ENCODE assay signal across 8 cellular contexts in genomic region chr19:36837525-36837901, GRCh38. TPM values are rescaled to one million over a fixed set of nuclear protein-coding genes. Genes with fewer than 3 reads are reported as not detected.
DNase-seq lines count a peak whose midpoint lies in the region; ATAC-seq and TF ChIP-seq lines count a peak whose summit lies in the region.

No MANE protein-coding gene starts in this region.

- TF ChIP-seq CTCF in cardiac muscle cell (IDR thresholded peaks at IDR 0.05; ENCODE audit: low read depth, low read length) (no peak), choroid plexus epithelial cell (conservative IDR thresholded peaks at IDR 0.05; ENCODE audit: low read depth, low read length) (no peak), uterus (IDR thresholded peaks at IDR 0.05) (no peak)

- intact Hi-C loops in left cardiac atrium (cut with DNase I), result loop anchor here in 1 of 2 donors (10.0 kb wide), 1 partner anchor 77 kb away; the partner anchor contains the start of genes ZNF568 and ZNF829
- intact Hi-C loops in uterus (cut with DNase I; ENCODE audit: low total_unique reads), result no loop called here

- H3K36me3 ChIP-seq in cardiac muscle cell, result no peaks in the 10 kb centered on the region
- no peaks in the 10 kb centered on the region for H3K36me3 ChIP-seq in uterus

- H3K27me3 ChIP-seq in cardiac muscle cell (no peaks in the 10 kb centered on the region), uterus (no peaks in the 10 kb centered on the region)

- peak overlapping the region; percentile 79 for H3K4me3 ChIP-seq in cardiac muscle cell
- peak overlapping the region; percentile 68 for H3K4me3 ChIP-seq in choroid plexus epithelial cell (ENCODE audit: low read depth, low read length)
- peak overlapping the region; percentile 66 to 79 for H3K4me3 ChIP-seq in uterus

- no peaks in the 10 kb centered on the region for H3K9me3 ChIP-seq in cardiac muscle cell (ENCODE audit: low read depth)
- H3K9me3 ChIP-seq in uterus, result peaks cover under 1 to 22% of the 10 kb centered on the region in 2 donors

- TF ChIP-seq POLR2A in uterus (IDR thresholded peaks at IDR 0.05), result no peak

- ATAC-seq in left cardiac atrium, result no peak
- ATAC-seq in HG02870 (IDR thresholded peaks at IDR 0.05; ENCODE audit: unreplicated experiment), result no peak

- no peaks in the 10 kb centered on the region for H3K4me1 ChIP-seq in cardiac muscle cell (ENCODE audit: low read depth)
- H3K4me1 ChIP-seq in uterus, result peaks cover 0 to 4% of the 10 kb centered on the region in 2 donors

- H3K27ac ChIP-seq in cardiac muscle cell (peak overlapping the region; percentile 97), uterus (peak overlapping the region; percentile 75 to 82)

- DNase-seq in cardiac muscle cell (ENCODE audit: low read depth in 1 of 2, low spot score in 1 of 2), result no peak
- no peak for DNase-seq in left cardiac atrium
- DNase-seq in choroid plexus epithelial cell (ENCODE audit: low read depth), result peak; percentile 56
- DNase-seq in lung microvascular endothelial cell (ENCODE audit: low read depth in 2 of 2), result peak; percentile 16 to 58
- no peak for DNase-seq in uterus
- no peak for DNase-seq in activated CD4-positive, alpha-beta T cell treated with anti-CD3 and anti-CD28 coated beads for 48 hours
- no peak for DNase-seq in GM03348 (ENCODE audit: low spot score)

RNA-seq across cellular contexts. Expression of gene ZNF790, which starts 0.7 kb away (rescaled TPM):
- total RNA-seq in cardiac muscle cell (14.7 and 25.3 TPM in 2 replicates), left cardiac atrium (1 to 10 TPM; 6.1 to 8.7 TPM), lung microvascular endothelial cell (5.7 and 10.5 TPM in 2 replicates), uterus (10 to 100 TPM in 2 of 4 donors, 1 to 10 TPM in 2; 5.6 to 19.8 (median 8.3) TPM)
- polyA plus RNA-seq in cardiac muscle cell, result 13.5 and 14.9 TPM in 2 replicates

RNA-seq across cellular contexts. Expression of gene ZNF345, which starts 13.2 kb away (rescaled TPM):
- total RNA-seq in cardiac muscle cell, result 2.3 and 2.5 TPM in 2 replicates
- polyA plus RNA-seq in cardiac muscle cell, result 10.7 and 14.0 TPM in 2 replicates
- total RNA-seq in left cardiac atrium, result 1 to 10 TPM; 3.0 to 4.5 TPM
- total RNA-seq in lung microvascular endothelial cell, result 2.8 and 6.3 TPM in 2 replicates
- total RNA-seq in uterus, result 10 to 100 TPM in 2 of 4 donors, 1 to 10 TPM in 2; 5.9 to 25.6 (median 12.8) TPM

Comparison
In these comparisons a context has a peak if more than half of its experiments do, and no peak if none do; other contexts are left out.
1. DNase-seq: peak in choroid plexus epithelial cell (single experiment) and lung microvascular endothelial cell (2 of 2); none in cardiac muscle cell (0 of 2), left cardiac atrium (single experiment), uterus (0 of 2), activated CD4-positive, alpha-beta T cell treated with anti-CD3 and anti-CD28 coated beads for 48 hours (single experiment) and GM03348 (single experiment).
2. Peak in every context shown above with its lines, with median percentiles within 50 percentile points of each other: H3K4me3 ChIP-seq.